12 cellular contexts compared by ENCODE assay signal in genomic region chrX:13283512-13283911, GRCh38. TPM values are rescaled to one million over a fixed set of nuclear protein-coding genes. Genes with fewer than 3 reads are reported as not detected.
DNase-seq lines count a peak whose midpoint lies in the region; ATAC-seq and TF ChIP-seq lines count a peak whose summit lies in the region.
"Had no signal": no experiment of that assay in that cellular context is flagged by ENCODE, and none has a peak within 500 bp of the region (broad histone marks: within the 10 kb centered on the region; RNA-seq: fewer than 3 reads in every experiment).

No MANE protein-coding gene starts in this region.

- peaks cover 30% of the 10 kb centered on the region for H3K36me3 Mint-ChIP-seq in WTC11
- H3K36me3 Mint-ChIP-seq in activated naive CD4-positive, alpha-beta T cell treated with anti-CD3 and anti-CD28 coated beads, Interleukin-2, amount 50 U/mL, for 72 hours = peaks cover 4 to 5% of the 10 kb centered on the region in 2 donors

- ATAC-seq in WTC11 = peak; percentile 87
- ATAC-seq in HG02870 (IDR thresholded peaks at IDR 0.05; ENCODE audit: unreplicated experiment) = no peak
- no peak for ATAC-seq in activated naive CD4-positive, alpha-beta T cell treated with anti-CD3 and anti-CD28 coated beads, Interleukin-2, amount 50 U/mL, for 72 hours

- H3K27ac ChIP-seq in BLaER1 treated with 17β-estradiol and CSF1 and Interleukin-3, amounts not matched to agents 10 nM and 100 nM = peak overlapping the region in 7 of 11 experiments; percentile 8 to 70 (median 57); a peak in 10 of 22 replicates
- H3K27ac ChIP-seq: suprapubic skin had no signal

- no peak overlapping the region for H3K4me3 ChIP-seq in BLaER1 treated with 17β-estradiol and CSF1 and Interleukin-3, amounts not matched to agents 10 nM and 100 nM
- H3K4me3 ChIP-seq: suprapubic skin had no signal

- POLR2A ChIA-PET in WTC11 (lab: Charles Lee) = interaction anchor here (1.4 to 1.7 kb wide), 2 partner anchors 304 to 308 kb away, joined by 3 to 4 read pairs; partner anchors contain the start of gene TMSB4X

- peak overlapping the region; percentile 97 for H3K27ac Mint-ChIP-seq in WTC11
- no peak overlapping the region for H3K27ac Mint-ChIP-seq in activated naive CD4-positive, alpha-beta T cell treated with anti-CD3 and anti-CD28 coated beads, Interleukin-2, amount 50 U/mL, for 72 hours

- peaks cover 21 to 36% (median 25%) of the 10 kb centered on the region in 11 experiments for H3K9me3 ChIP-seq in BLaER1 treated with 17β-estradiol and CSF1 and Interleukin-3, amounts not matched to agents 10 nM and 100 nM (replicated peaks in 1 of 11)
- H3K9me3 ChIP-seq: BE2C, suprapubic skin had no signal

- H3K9me3 Mint-ChIP-seq in WTC11 = peaks cover 30% of the 10 kb centered on the region
- H3K9me3 Mint-ChIP-seq in activated naive CD4-positive, alpha-beta T cell treated with anti-CD3 and anti-CD28 coated beads, Interleukin-2, amount 50 U/mL, for 72 hours = no peaks in the 10 kb centered on the region

- H3K27me3 Mint-ChIP-seq in WTC11 (ENCODE audit: low read depth) = peaks cover 3% of the 10 kb centered on the region

- peaks cover 0 to 30% (median 5%) of the 10 kb centered on the region in 10 experiments; a peak in 8 of 20 replicates for H3K4me1 ChIP-seq in BLaER1 treated with 17β-estradiol and CSF1 and Interleukin-3, amounts not matched to agents 10 nM and 100 nM
- H3K4me1 ChIP-seq: suprapubic skin had no signal

- peaks cover 0 to 7% (median 0%) of the 10 kb centered on the region in 11 experiments; a peak in 5 of 22 replicates for H3K27me3 ChIP-seq in BLaER1 treated with 17β-estradiol and CSF1 and Interleukin-3, amounts not matched to agents 10 nM and 100 nM
- H3K27me3 ChIP-seq: BE2C, suprapubic skin had no signal

- DNase-seq in LHCN-M2 (ENCODE audit: low read depth) (peak; percentile 32), WTC11 (ENCODE audit: low spot score) (peak; percentile 19), islet precursor cell (peak; percentile 68), cerebellum (ENCODE audit: low spot score) (no peak)
- no peak for DNase-seq in activated naive CD4-positive, alpha-beta T cell treated with anti-CD3 and anti-CD28 coated beads, Interleukin-2, amount 50 U/mL, for 72 hours (ENCODE audit: low spot score in 2 of 2)
- DNase-seq in activated CD4-positive, alpha-beta T cell treated with anti-CD3 and anti-CD28 coated beads for 48 hours = no peak
- DNase-seq: activated CD4-positive, alpha-beta T cell treated with anti-CD3 and anti-CD28 coated beads for 1 hour; BE2C had no signal

- CTCF ChIA-PET in WTC11 (lab: Charles Lee) = interaction anchor here (1.1 kb wide), 1 partner anchor 336 kb away, joined by 4 read pairs; no protein-coding TSS in a partner anchor

- no peak overlapping the region for H3K4me3 Mint-ChIP-seq in WTC11

- peak overlapping the region in 3 of 11 experiments; percentile 2 to 47 (median 8); a peak in 4 of 22 replicates for H3K4me2 ChIP-seq in BLaER1 treated with 17β-estradiol and CSF1 and Interleukin-3, amounts not matched to agents 10 nM and 100 nM

- no peak for TF ChIP-seq CTCF in WTC11 (IDR thresholded peaks at IDR 0.05)

- no peaks in the 10 kb centered on the region for H4K20me1 ChIP-seq in BLaER1 treated with 17β-estradiol and CSF1 and Interleukin-3, amounts not matched to agents 10 nM and 100 nM

- peaks cover 0 to 6% (median 0%) of the 10 kb centered on the region in 11 experiments; a peak in 1 of 22 replicates for H3K36me3 ChIP-seq in BLaER1 treated with 17β-estradiol and CSF1 and Interleukin-3, amounts not matched to agents 10 nM and 100 nM
- H3K36me3 ChIP-seq: BE2C, suprapubic skin had no signal

- H3K4me1 Mint-ChIP-seq in WTC11 = peaks cover 54% of the 10 kb centered on the region

- peak overlapping the region in 1 of 11 experiments; percentile 7; a peak in 1 of 22 replicates for H3K9ac ChIP-seq in BLaER1 treated with 17β-estradiol and CSF1 and Interleukin-3, amounts not matched to agents 10 nM and 100 nM

TF ChIP-seq in WTC11, 78 proteins besides CTCF, POLR2A, EP300 and RAD21:
- TF ChIP-seq TEAD1 (CRISPR knock-in tag; IDR thresholded peaks at IDR 0.05) = peak; percentile 43; the same call in 1 of the 2 replicates
- TF ChIP-seq, protein P1, sequence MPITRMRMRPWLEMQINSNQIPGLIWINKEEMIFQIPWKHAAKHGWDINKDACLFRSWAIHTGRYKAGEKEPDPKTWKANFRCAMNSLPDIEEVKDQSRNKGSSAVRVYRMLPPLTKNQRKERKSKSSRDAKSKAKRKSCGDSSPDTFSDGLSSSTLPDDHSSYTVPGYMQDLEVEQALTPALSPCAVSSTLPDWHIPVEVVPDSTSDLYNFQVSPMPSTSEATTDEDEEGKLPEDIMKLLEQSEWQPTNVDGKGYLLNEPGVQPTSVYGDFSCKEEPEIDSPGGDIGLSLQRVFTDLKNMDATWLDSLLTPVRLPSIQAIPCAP (CRISPR knock-in tag; IDR thresholded peaks at IDR 0.05) = no peak
TF ChIP-seq in WTC11: peak in this region for 1.

RNA-seq across cellular contexts. Expression of gene ATXN3L, which starts 36.3 kb away (rescaled TPM):
- total RNA-seq in LHCN-M2 (2014; rRNA removed) = not detected in 2 replicates
- not detected for polyA plus RNA-seq in LHCN-M2 (2012)
- not detected in 3 replicates for total RNA-seq in WTC11 (2021)
- not detected for total RNA-seq in activated naive CD4-positive, alpha-beta T cell treated with anti-CD3 and anti-CD28 coated beads, Interleukin-2, amount 50 U/mL, for 72 hours
- total RNA-seq in cerebellum = not detected
- total RNA-seq: suprapubic skin had no signal
- polyA plus RNA-seq: adipose tissue had no signal

Comparison
In these comparisons a context has a peak if more than half of its experiments do, and no peak if none do; other contexts are left out.
1. DNase-seq: peak in LHCN-M2 (single experiment), WTC11 (single experiment) and islet precursor cell (single experiment); none in activated naive CD4-positive, alpha-beta T cell treated with anti-CD3 and anti-CD28 coated beads, Interleukin-2, amount 50 U/mL, for 72 hours (0 of 2), activated CD4-positive, alpha-beta T cell treated with anti-CD3 and anti-CD28 coated beads for 48 hours (single experiment) and cerebellum (single experiment).